In the genomic region with DNA sequence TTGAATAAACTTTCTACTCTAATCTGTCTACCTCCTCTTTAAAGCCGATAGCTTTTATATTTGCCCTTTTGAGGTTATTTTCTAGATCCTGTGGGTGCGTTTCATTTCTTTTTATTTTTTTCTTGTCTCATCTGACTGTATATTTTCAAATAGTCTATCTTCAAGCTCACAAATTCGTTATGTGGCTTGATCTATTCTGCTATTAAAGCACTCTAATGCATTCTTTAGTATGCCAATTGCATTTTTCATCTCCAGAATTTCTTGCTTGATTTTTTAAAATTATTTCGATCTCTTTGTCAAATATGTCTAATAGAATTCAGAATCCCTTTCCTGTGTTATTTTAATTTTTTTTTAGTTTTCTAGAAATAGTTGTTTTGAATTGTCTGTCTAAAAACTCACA, we compare ENCODE assay signal across 27 cellular contexts.
"Had no signal": no experiment of that assay in that cellular context is flagged by ENCODE, and none has a peak within 500 bp of the region (broad histone marks: within the 10 kb centered on the region; RNA-seq: fewer than 3 reads in every experiment).

No MANE protein-coding gene starts in this region.

- H3K27me3 ChIP-seq: stomach, suprapubic skin, testis, thyroid gland, tibial artery, tibial nerve, transverse colon, upper lobe of left lung, upper lobe of right lung, uterus, vagina had no signal

- H3K4me3 ChIP-seq: stomach, suprapubic skin, testis, thoracic aorta, thyroid gland, tibial artery, tibial nerve, transverse colon, upper lobe of left lung, upper lobe of right lung, uterus, vagina had no signal

- H3K9me3 ChIP-seq: testis, thyroid gland, upper lobe of right lung, uterus, vagina had no signal

- ATAC-seq: stimulated activated effector memory CD8-positive, alpha-beta T cell treated with anti-CD3 and anti-CD28 coated beads, Interleukin-12 subunit alpha, Interleukin-12 subunit beta, amount 100 ng/mL, for 72 hours; stimulated activated memory B cell treated with anti-CD40 and anti-IgM and Interleukin-4, amounts not matched to agents 10 μg/mL and 1 μg/mL and 100 μg/mL, for 72 hours; stimulated activated naive B cell treated with anti-CD40 and anti-IgM and Interleukin-4, amounts not matched to agents 10 μg/mL and 1 μg/mL and 100 μg/mL, for 72 hours; stimulated activated naive CD8-positive, alpha-beta T cell treated with anti-CD3 and anti-CD28 coated beads, Interleukin-15, amount 100 ng/mL, for 72 hours; stimulated activated naive CD8-positive, alpha-beta T cell treated with anti-CD3 and anti-CD28 coated beads, Interleukin-15, Interleukin-2, amounts not matched to agents 100 U/mL and 50 U/mL, for 24 hours; upper lobe of right lung had no signal

- H3K27ac ChIP-seq: stomach, suprapubic skin, testis, thoracic aorta, thyroid gland, tibial artery, tibial nerve, transverse colon, upper lobe of left lung, upper lobe of right lung, uterus, vagina had no signal

- FAIRE-seq: urothelium cell line had no signal

- H3K36me3 ChIP-seq: stomach, suprapubic skin, thoracic aorta, thyroid gland, tibial artery, tibial nerve, transverse colon, upper lobe of left lung, upper lobe of right lung, uterus, vagina had no signal

- DNase-seq: stimulated activated CD4-positive, alpha-beta T cell treated with anti-CD3 and anti-CD28 coated beads, Interleukin-2, amount 100 ng/mL, for 48 hours; stimulated activated CD4-positive, alpha-beta T cell treated with anti-CD3 and anti-CD28 coated beads, Interleukin-4, amount 100 ng/mL, for 1 hour; stimulated activated CD4-positive, alpha-beta T cell treated with anti-CD3 and anti-CD28 coated beads, Interleukin-4, amount 100 ng/mL, for 24 hours; stimulated activated CD4-positive, alpha-beta T cell treated with anti-CD3 and anti-CD28 coated beads, Interleukin-4, amount 100 ng/mL, for 4 hours; stimulated activated CD8-positive, alpha-beta memory T cell treated with anti-CD3 and anti-CD28 coated beads, Interleukin-4, amount 100 ng/mL, for 48 hours; stimulated activated naive B cell treated with anti-CD40 and anti-IgM and Interleukin-4, amounts not matched to agents 10 μg/mL and 1 μg/mL and 100 μg/mL, for 72 hours; stimulated activated naive CD4-positive, alpha-beta T cell; stimulated activated naive CD4-positive, alpha-beta T cell treated with Interleukin-2 at 50 U/mL for 16 hours; stimulated activated naive CD8-positive, alpha-beta T cell treated with anti-CD3 and anti-CD28 coated beads, Interleukin-15, amount 100 ng/mL, for 72 hours; stimulated activated naive CD8-positive, alpha-beta T cell treated with anti-CD3 and anti-CD28 coated beads, Interleukin-15, Interleukin-2, amounts not matched to agents 100 U/mL and 50 U/mL, for 24 hours; stomach; substantia nigra; testis; thyroid gland; tibial artery; transverse colon; trophoblast cell; upper lobe of left lung; upper lobe of right lung; uterus had no signal

- H3K4me1 ChIP-seq: stomach, suprapubic skin, testis, thyroid gland, tibial artery, tibial nerve, transverse colon, upper lobe of left lung, upper lobe of right lung, uterus, vagina had no signal
